Comparison of ENCODE assay signal across 20 cellular contexts in the genomic region with DNA sequence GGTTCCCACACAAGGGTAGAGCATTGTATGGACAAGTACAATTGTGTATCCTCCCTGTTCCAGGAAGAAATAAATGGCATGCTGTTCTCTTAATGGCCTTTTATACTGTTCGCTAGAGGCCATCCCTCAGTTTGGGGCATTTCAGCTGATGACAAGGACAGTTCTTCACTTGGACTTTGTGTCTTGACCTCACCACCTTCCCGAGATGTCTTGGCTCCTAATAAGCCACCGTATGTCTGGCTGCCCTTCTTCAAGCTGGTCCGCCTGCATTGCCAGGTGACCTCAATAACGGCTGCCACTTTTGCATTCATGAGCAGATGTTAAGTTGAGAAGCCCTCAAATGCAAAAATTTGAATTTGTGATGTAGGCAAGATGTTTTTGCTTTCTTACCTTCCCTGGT. TPM values are rescaled to one million over a fixed set of nuclear protein-coding genes. Genes with fewer than 3 reads are reported as not detected.
DNase-seq lines count a peak whose midpoint lies in the region; ATAC-seq, FAIRE-seq and TF ChIP-seq lines count a peak whose summit lies in the region.
"Had no signal": no experiment of that assay in that cellular context is flagged by ENCODE, and none has a peak within 500 bp of the region (broad histone marks: within the 10 kb centered on the region; RNA-seq: fewer than 3 reads in every experiment).

No MANE protein-coding gene starts in this region.

- WGBS in adrenal gland, 4 donors: 82 to 85% (median 84%) methylated on average over 5 of the region's 5 CpGs

- DNase-seq in adrenal gland: no peak
- DNase-seq in superior temporal gyrus (ENCODE audit: extremely low spot score): peak; percentile 35
- no peak for DNase-seq in BE2C
- no peak for DNase-seq in RCC 7860 (ENCODE audit: low spot score)
- DNase-seq: activated CD8-positive, alpha-beta T cell treated with anti-CD3 and anti-CD28 coated beads for 36 hours; activated T-cell treated with anti-CD3 and anti-CD28 coated beads, Interleukin-2, amount 50 U/mL, for 48 hours; AML-193; Caco-2; kidney glomerular epithelial cell; mucosa of descending colon; NCI-H1105 treated with DMSO at 0.1 percent for 48 hours; occipital lobe; right lobe of liver; RPMI8226; SW 1271 had no signal

- ATAC-seq in HG03439 (IDR thresholded peaks at IDR 0.05; ENCODE audit: unreplicated experiment): no peak
- ATAC-seq: activated CD8-positive, alpha-beta T cell treated with anti-CD3 and anti-CD28 coated beads for 36 hours; mucosa of descending colon had no signal

- no peak for TF ChIP-seq POLR2A in adrenal gland (IDR thresholded peaks at IDR 0.05)

- H3K4me3 ChIP-seq in HUES6 (ENCODE audit: low read depth, low read length): no peak overlapping the region
- H3K4me3 ChIP-seq in adrenal gland: no peak overlapping the region
- no peak overlapping the region for H3K4me3 ChIP-seq in BE2C (ENCODE audit: low read depth, low read length)
- H3K4me3 ChIP-seq: mucosa of descending colon, right lobe of liver had no signal

- H3K27me3 ChIP-seq in HUES6 (ENCODE audit: control insufficient read depth, insufficient read depth, low read length): no peaks in the 10 kb centered on the region
- no peaks in the 10 kb centered on the region for H3K27me3 ChIP-seq in adrenal gland
- no peaks in the 10 kb centered on the region for H3K27me3 ChIP-seq in layer of hippocampus (ENCODE audit: control insufficient read depth, insufficient read depth, low read length)
- no peaks in the 10 kb centered on the region for H3K27me3 ChIP-seq in BE2C
- H3K27me3 ChIP-seq: right lobe of liver had no signal

- TF ChIP-seq CTCF in adrenal gland (IDR thresholded peaks at IDR 0.05): no peak
- no peak for TF ChIP-seq CTCF in BE2C (IDR thresholded peaks at IDR 0.05; ENCODE audit: low read depth, low read length)

- H3K27ac ChIP-seq in HUES6 (ENCODE audit: low read depth, low read length) (no peak overlapping the region), adrenal gland (peak overlapping the region; percentile 25 to 89 (median 63)), layer of hippocampus (ENCODE audit: low read depth, low read length) (peak overlapping the region; percentile 65)
- H3K27ac ChIP-seq: right lobe of liver had no signal

- no peak for FAIRE-seq in RCC 7860 (lab: Jason Lieb, UNC)
- FAIRE-seq: G401.6, H1 had no signal

- peak overlapping the region; percentile 17 for H3K9ac ChIP-seq in HUES6 (ENCODE audit: low read length)

- H3K4me1 ChIP-seq in HUES6 (ENCODE audit: control insufficient read depth, insufficient read depth, low read length): peaks cover 42% of the 10 kb centered on the region
- peaks cover 18 to 47% of the 10 kb centered on the region in 2 donors for H3K4me1 ChIP-seq in adrenal gland (replicated peaks in 1 of 2)
- peaks cover 16% of the 10 kb centered on the region for H3K4me1 ChIP-seq in BE2C

- intact Hi-C loops in adrenal gland (cut with DNase I): no loop called here

- H3K9me3 ChIP-seq in HUES6 (ENCODE audit: control insufficient read depth, insufficient read depth, low read depth, low read length): peaks cover 14% of the 10 kb centered on the region; the same call in 1 of the 2 replicates
- H3K9me3 ChIP-seq in adrenal gland (replicated peaks in 1 of 3): no peaks in the 10 kb centered on the region
- H3K9me3 ChIP-seq in BE2C: no peaks in the 10 kb centered on the region
- H3K9me3 ChIP-seq: Caco-2, right lobe of liver had no signal

- H3K36me3 ChIP-seq in HUES6 (ENCODE audit: control insufficient read depth, insufficient read depth, low read length): peaks cover 17% of the 10 kb centered on the region; the same call in 1 of the 2 replicates
- H3K36me3 ChIP-seq in adrenal gland (replicated peaks in 1 of 2): no peaks in the 10 kb centered on the region
- H3K36me3 ChIP-seq in BE2C: no peaks in the 10 kb centered on the region; the same call in 1 of the 2 replicates
- H3K36me3 ChIP-seq: right lobe of liver had no signal

RNA-seq across cellular contexts. Expression of a gene that starts 24.1 kb away (rescaled TPM):
- total RNA-seq in adrenal gland: 100 to 1,000 TPM; 116 to 231 (median 167) TPM
- polyA plus RNA-seq in adrenal gland: 10 to 100 TPM; 12.0 to 73.9 (median 14.5) TPM
- 45.6 TPM for polyA plus RNA-seq in BE2C (2012; ENCODE audit: insufficient read depth, insufficient read length, low read depth)
